Comparison of ENCODE assay signal across 12 cellular contexts in the genomic region with DNA sequence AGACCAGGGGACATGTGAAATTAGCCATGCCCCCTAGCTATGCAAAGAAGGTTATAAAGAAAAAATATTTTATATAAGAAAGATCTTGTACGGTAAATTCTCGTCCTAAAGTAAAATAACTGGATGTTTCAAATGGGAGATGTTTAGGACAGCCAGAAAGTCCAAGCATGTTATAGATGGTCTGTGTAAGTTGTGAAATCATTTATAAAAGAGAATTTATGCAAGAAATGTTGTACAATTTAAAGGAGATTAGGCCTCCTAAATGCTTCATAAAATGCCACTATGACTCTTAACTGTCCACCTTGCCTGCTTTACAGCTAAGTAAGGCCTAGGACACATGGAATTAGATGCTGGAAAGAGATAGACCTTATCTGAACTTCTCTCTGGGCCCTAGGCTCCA.
"Had no signal": no experiment of that assay in that cellular context is flagged by ENCODE, and none has a peak within 500 bp of the region (broad histone marks: within the 10 kb centered on the region; RNA-seq: fewer than 3 reads in every experiment).

No MANE protein-coding gene starts in this region.

- H3K36me3 ChIP-seq: neutrophil, right atrium auricular region, tibial artery, uterus had no signal

- H3K27me3 ChIP-seq: neutrophil, right atrium auricular region, tibial artery, uterus had no signal

- H3K4me1 ChIP-seq: right atrium auricular region, tibial artery, uterus had no signal

- ATAC-seq: activated CD8-positive, alpha-beta T cell treated with anti-CD3 and anti-CD28 coated beads for 36 hours; activated T-cell treated with anti-CD3 and anti-CD28 coated beads, Interleukin-2, amount 50 U/mL, for 72 hours had no signal

- H3K4me3 ChIP-seq: right atrium auricular region, tibial artery, uterus had no signal

- DNase-seq: activated CD4-positive, alpha-beta T cell treated with anti-CD3 and anti-CD28 coated beads for 4 hours; activated CD8-positive, alpha-beta memory T cell treated with anti-CD3 and anti-CD28 coated beads, Interleukin-2, amount 50 U/mL, for 4 hours; activated CD8-positive, alpha-beta T cell treated with anti-CD3 and anti-CD28 coated beads for 36 hours; activated gamma-delta T cell treated with Interleukin-2 at 50 U/mL for 16 hours; activated naive CD8-positive, alpha-beta T cell treated with anti-CD3 and anti-CD28 coated beads for 36 hours; activated T-cell treated with anti-CD3 and anti-CD28 coated beads, Interleukin-2, amount 50 U/mL, for 72 hours; midbrain; small intestine; tibial artery; uterus had no signal

- H3K9me3 ChIP-seq: tibial artery, uterus had no signal

- H3K27ac ChIP-seq: neutrophil, right atrium auricular region, tibial artery, uterus had no signal
